26 cellular contexts compared by ENCODE assay signal in the genomic region with DNA sequence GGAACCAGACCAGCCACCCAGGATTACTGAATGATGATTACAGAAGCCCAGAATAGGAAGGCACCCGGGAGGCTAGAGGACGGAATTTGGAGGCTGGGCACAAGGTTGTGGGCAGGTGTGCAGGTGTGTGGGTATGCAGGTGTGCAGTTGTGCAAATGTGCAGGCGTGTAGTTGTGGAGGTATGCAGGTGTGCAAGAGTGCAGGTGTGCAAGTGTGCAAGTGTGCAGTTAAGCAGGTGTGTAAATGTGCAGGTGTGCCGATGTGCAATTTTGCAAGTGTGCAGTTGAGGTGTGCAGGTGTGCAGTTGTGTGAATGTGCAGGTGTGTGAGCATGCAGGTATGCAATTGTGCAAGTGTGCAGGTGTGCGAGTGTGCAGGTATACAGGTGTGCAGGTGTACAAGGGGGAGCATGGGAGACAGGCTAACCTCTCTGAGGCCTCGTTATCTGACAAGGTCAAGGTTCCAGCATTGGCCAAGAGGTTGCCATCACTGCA.
"Had no signal": no experiment of that assay in that cellular context is flagged by ENCODE, and none has a peak within 500 bp of the region (broad histone marks: within the 10 kb centered on the region; RNA-seq: fewer than 3 reads in every experiment).

No MANE protein-coding gene starts in this region.

- H3K4me3 Mint-ChIP-seq: effector memory CD8-positive, alpha-beta T cell; mesothelial cell of epicardium; natural killer cell treated with Interleukin-12 subunit alpha and Interleukin-12 subunit beta and Interleukin-15 and Interleukin-18, amount 100 ng/mL, for 72 hours; neural crest cell; stimulated activated effector memory CD8-positive, alpha-beta T cell treated with anti-CD3 and anti-CD28 coated beads, Interleukin-12 subunit alpha, Interleukin-12 subunit beta, amount 100 ng/mL, for 72 hours had no signal

- H3K9me3 Mint-ChIP-seq: effector memory CD8-positive, alpha-beta T cell; natural killer cell treated with Interleukin-12 subunit alpha and Interleukin-12 subunit beta and Interleukin-15 and Interleukin-18, amount 100 ng/mL, for 72 hours; neural crest cell; stimulated activated effector memory CD8-positive, alpha-beta T cell treated with anti-CD3 and anti-CD28 coated beads, Interleukin-12 subunit alpha, Interleukin-12 subunit beta, amount 100 ng/mL, for 72 hours had no signal

- H3K27me3 ChIP-seq: ovary, testis, upper lobe of left lung, uterus had no signal

- DNase-seq: dermis blood vessel endothelial cell; effector memory CD8-positive, alpha-beta T cell; hypothalamus; left ventricle myocardium superior; lower lobe of right lung; mucosa of descending colon; naive B cell; occipital lobe; ovary; posterior cingulate gyrus; psoas muscle; right cardiac atrium; sigmoid colon; stimulated activated CD4-positive, alpha-beta T cell treated with anti-CD3 and anti-CD28 coated beads, Interleukin-2, amount 100 ng/mL, for 24 hours; stimulated activated CD4-positive, alpha-beta T cell treated with anti-CD3 and anti-CD28 coated beads, Interleukin-4, amount 100 ng/mL, for 24 hours; stimulated activated naive CD4-positive, alpha-beta T cell treated with Interleukin-2 at 50 U/mL for 16 hours; substantia nigra; testis; tibial artery; upper lobe of left lung; uterus had no signal

- H3K4me1 ChIP-seq: lower lobe of right lung, psoas muscle, sigmoid colon, testis, tibial artery, upper lobe of left lung, uterus had no signal

- ATAC-seq: effector memory CD8-positive, alpha-beta T cell; left ventricle myocardium superior; lower lobe of right lung; mucosa of descending colon; natural killer cell treated with Interleukin-12 subunit alpha and Interleukin-12 subunit beta and Interleukin-15 and Interleukin-18, amount 100 ng/mL, for 72 hours; psoas muscle; right cardiac atrium; stimulated activated effector memory CD8-positive, alpha-beta T cell treated with anti-CD3 and anti-CD28 coated beads, Interleukin-12 subunit alpha, Interleukin-12 subunit beta, amount 100 ng/mL, for 72 hours had no signal

- H3K4me3 ChIP-seq: coronary artery, lower lobe of right lung, mucosa of descending colon, ovary, psoas muscle, sigmoid colon, testis, tibial artery, upper lobe of left lung, uterus had no signal

- H3K27ac ChIP-seq: coronary artery, lower lobe of right lung, ovary, psoas muscle, sigmoid colon, testis, tibial artery, upper lobe of left lung, uterus had no signal

- H3K27ac Mint-ChIP-seq: effector memory CD8-positive, alpha-beta T cell; mesothelial cell of epicardium; naive B cell; natural killer cell treated with Interleukin-12 subunit alpha and Interleukin-12 subunit beta and Interleukin-15 and Interleukin-18, amount 100 ng/mL, for 72 hours; stimulated activated effector memory CD8-positive, alpha-beta T cell treated with anti-CD3 and anti-CD28 coated beads, Interleukin-12 subunit alpha, Interleukin-12 subunit beta, amount 100 ng/mL, for 72 hours had no signal

- H3K36me3 ChIP-seq: lower lobe of right lung, ovary, sigmoid colon, tibial artery, upper lobe of left lung, uterus had no signal

- H3K9me3 ChIP-seq: lower lobe of right lung, mucosa of descending colon, psoas muscle, testis, uterus had no signal

- H3K36me3 Mint-ChIP-seq: mesothelial cell of epicardium; naive B cell; natural killer cell treated with Interleukin-12 subunit alpha and Interleukin-12 subunit beta and Interleukin-15 and Interleukin-18, amount 100 ng/mL, for 72 hours; stimulated activated effector memory CD8-positive, alpha-beta T cell treated with anti-CD3 and anti-CD28 coated beads, Interleukin-12 subunit alpha, Interleukin-12 subunit beta, amount 100 ng/mL, for 72 hours had no signal

- H3K4me1 Mint-ChIP-seq: mesothelial cell of epicardium; naive B cell; neural crest cell; stimulated activated effector memory CD8-positive, alpha-beta T cell treated with anti-CD3 and anti-CD28 coated beads, Interleukin-12 subunit alpha, Interleukin-12 subunit beta, amount 100 ng/mL, for 72 hours had no signal
